8 cellular contexts compared by ENCODE assay signal in genomic region chr3:13495921-13496723, GRCh38. TPM values are rescaled to one million over a fixed set of nuclear protein-coding genes. Genes with fewer than 3 reads are reported as not detected.
DNase-seq lines count a peak whose midpoint lies in the region; ATAC-seq and TF ChIP-seq lines count a peak whose summit lies in the region.
"Had no signal": no experiment of that assay in that cellular context is flagged by ENCODE, and none has a peak within 500 bp of the region (broad histone marks: within the 10 kb centered on the region; RNA-seq: fewer than 3 reads in every experiment).

No MANE protein-coding gene starts in this region.

- ATAC-seq in GM18502 (IDR thresholded peaks at IDR 0.05; ENCODE audit: poor library complexity, unreplicated experiment) (peak; percentile 71), HG03045 (IDR thresholded peaks at IDR 0.05; ENCODE audit: unreplicated experiment) (peak; percentile 67), lung (ENCODE audit: insufficient read depth, low FRiP score) (peak; percentile 91)

- DNase-seq in NCI-H510A (lab: John Stamatoyannopoulos, UW), result peak; percentile 49
- peak; percentile 76 to 78 for DNase-seq in activated CD4-positive, alpha-beta T cell treated with anti-CD3 and anti-CD28 coated beads, Interleukin-2, amount 50 U/mL, for 48 hours
- peak; percentile 87 for DNase-seq in dermis blood vessel endothelial cell
- peak; percentile 73 for DNase-seq in lung (ENCODE audit: low spot score)
- peak; percentile 39 for DNase-seq in stimulated activated CD8-positive, alpha-beta memory T cell treated with anti-CD3 and anti-CD28 coated beads, Interleukin-12 subunit alpha, Interleukin-12 subunit beta, amount 100 ng/mL, for 4 hours (ENCODE audit: low read depth)

- WGBS in lung, 2 donors, result 48 to 61% methylated on average over 12 of the region's 12 CpGs

- no peaks in the 10 kb centered on the region for H3K27me3 ChIP-seq in lung (ENCODE audit: control insufficient read depth, insufficient read depth)

- peaks cover 0 to 16% of the 10 kb centered on the region in 2 donors for H3K36me3 ChIP-seq in lung (ENCODE audit: control insufficient read depth in 2 of 2, insufficient read depth in 2 of 2, low read length in 2 of 2)

- peaks cover 0 to 3% of the 10 kb centered on the region in 2 donors for H3K4me1 ChIP-seq in lung (ENCODE audit: control insufficient read depth in 2 of 2, insufficient read depth in 2 of 2, low read length in 2 of 2)

- H3K9me3 ChIP-seq in lung (ENCODE audit: control insufficient read depth in 2 of 2, insufficient read depth in 1 of 2, low read length in 1 of 2), result no peaks in the 10 kb centered on the region

- no peak overlapping the region for H3K27ac ChIP-seq in lung (ENCODE audit: low read depth in 1 of 2, low read length in 1 of 2)

- peak; percentile 90 for TF ChIP-seq CTCF in lung (IDR thresholded peaks at IDR 0.05; ENCODE audit: control extremely low read depth, extremely low read depth)

- H3K4me3 ChIP-seq in lung, result no peak overlapping the region
- H3K4me3 ChIP-seq: skin epidermis had no signal

RNA-seq across cellular contexts. Expression of gene HDAC11, which starts 16.0 kb away (rescaled TPM):
- total RNA-seq in dermis blood vessel endothelial cell, result 8.8 and 10.5 TPM in 2 replicates
- total RNA-seq in lung, result 10 to 100 TPM; 12.3 to 17.3 TPM
- polyA plus RNA-seq in lung, result 10 to 100 TPM; 14.2 to 15.8 TPM

RNA-seq across cellular contexts. Expression of gene FBLN2, which starts 52.8 kb away (rescaled TPM):
- total RNA-seq in dermis blood vessel endothelial cell, result 9.4 and 16.5 TPM in 2 replicates
- 10 to 100 TPM; 34.0 to 43.4 TPM for total RNA-seq in lung
- 1 to 10 TPM; 4.3 to 8.2 TPM for polyA plus RNA-seq in lung
